ENCODE assay signal across 1 cellular context in genomic region chr15:69181419-69181818, GRCh38.
TF ChIP-seq lines count a peak whose summit lies in the region.

No MANE protein-coding gene starts in this region.

TF ChIP-seq in IMR-90, 13 proteins besides CTCF, POLR2A, EP300 and RAD21 (continued from another document):
- no peak for TF ChIP-seq MAFK (IDR thresholded peaks at IDR 0.05; ENCODE audit: low read depth, low read length)
